ENCODE assay signal across 21 cellular contexts in genomic region chr1:30268923-30269666, GRCh38.
A peak's percentile ranks its signal among the peaks of the same experiment; 100 is the strongest.
DNase-seq lines count a peak whose midpoint lies in the region; ATAC-seq and TF ChIP-seq lines count a peak whose summit lies in the region.
"Had no signal": no experiment of that assay in that cellular context is flagged by ENCODE, and none has a peak within 500 bp of the region (broad histone marks: within the 10 kb centered on the region; RNA-seq: fewer than 3 reads in every experiment).

No MANE protein-coding gene starts in this region.

- CTCF ChIA-PET in activated CD8-positive, alpha-beta T cell treated with anti-CD3 and anti-CD28 coated beads, Interleukin-2, amount 10 ng/mL, durations not matched to agents 7 days and 5 days (lab: Charles Lee) = no interaction called here

- H3K36me3 Mint-ChIP-seq in chondrocyte (ENCODE audit: low read depth) = no peaks in the 10 kb centered on the region
- no peaks in the 10 kb centered on the region for H3K36me3 Mint-ChIP-seq in activated CD8-positive, alpha-beta T cell treated with anti-CD3 and anti-CD28 coated beads, Interleukin-2, amount 10 ng/mL, durations not matched to agents 7 days and 5 days (ENCODE audit: low read depth)

- H3K27me3 Mint-ChIP-seq in chondrocyte (ENCODE audit: low read depth) = peaks cover 26% of the 10 kb centered on the region
- no peaks in the 10 kb centered on the region for H3K27me3 Mint-ChIP-seq in activated CD8-positive, alpha-beta T cell treated with anti-CD3 and anti-CD28 coated beads, Interleukin-2, amount 10 ng/mL, durations not matched to agents 7 days and 5 days (ENCODE audit: low read depth)
- H3K27me3 Mint-ChIP-seq in stimulated activated naive CD8-positive, alpha-beta T cell treated with anti-CD3 and anti-CD28 coated beads, Interleukin-15, amount 100 ng/mL, for 72 hours = peaks cover 32% of the 10 kb centered on the region

- H3K27ac Mint-ChIP-seq in chondrocyte (ENCODE audit: unreplicated experiment) = no peak overlapping the region
- H3K27ac Mint-ChIP-seq in activated CD8-positive, alpha-beta T cell treated with anti-CD3 and anti-CD28 coated beads, Interleukin-2, amount 10 ng/mL, durations not matched to agents 7 days and 5 days = no peak overlapping the region
- H3K27ac Mint-ChIP-seq in stimulated activated naive CD8-positive, alpha-beta T cell treated with anti-CD3 and anti-CD28 coated beads, Interleukin-15, amount 100 ng/mL, for 72 hours = no peak overlapping the region
- H3K27ac Mint-ChIP-seq: GM23338 had no signal

- POLR2A ChIA-PET in activated CD8-positive, alpha-beta T cell treated with anti-CD3 and anti-CD28 coated beads, Interleukin-2, amount 10 ng/mL, durations not matched to agents 7 days and 5 days (lab: Charles Lee) = no interaction called here

- no peaks in the 10 kb centered on the region for H3K36me3 ChIP-seq in heart right ventricle
- no peaks in the 10 kb centered on the region for H3K36me3 ChIP-seq in spleen
- H3K36me3 ChIP-seq: HAP-1 had no signal

- H3K4me3 ChIP-seq in heart right ventricle = no peak overlapping the region
- no peak overlapping the region for H3K4me3 ChIP-seq in spleen
- H3K4me3 ChIP-seq: GM23338, HAP-1 had no signal

- DNase-seq in cardiac septum (ENCODE audit: low spot score) = peak; percentile 12
- no peak for DNase-seq in heart right ventricle
- peak; percentile 26 for DNase-seq in chondrocyte (ENCODE audit: low spot score)
- peak; percentile 28 for DNase-seq in spleen
- no peak for DNase-seq in activated CD8-positive, alpha-beta T cell treated with anti-CD3 and anti-CD28 coated beads, Interleukin-2, amount 10 ng/mL, durations not matched to agents 7 days and 5 days
- DNase-seq in COLO668 (lab: John Stamatoyannopoulos, UW; ENCODE audit: unreplicated experiment) = no peak
- DNase-seq in stimulated activated naive CD8-positive, alpha-beta T cell treated with anti-CD3 and anti-CD28 coated beads, Interleukin-15, amount 100 ng/mL, for 72 hours = no peak
- DNase-seq: DMS153, DND-41, IMR-90, NCI-H1048, NCI-H1417, NCI-H1694, NCI-H2081, NCI-H2227 treated with DMSO at 0.1 percent for 48 hours, NCI-H526 treated with DMSO at 0.1 percent for 48 hours, RPMI8226, SHP77 had no signal

- H3K27ac ChIP-seq in heart right ventricle = no peak overlapping the region
- H3K27ac ChIP-seq in spleen = no peak overlapping the region
- H3K27ac ChIP-seq: KMS-11 had no signal

- TF ChIP-seq POLR2A in spleen (IDR thresholded peaks at IDR 0.05) = no peak

- TF ChIP-seq CTCF in heart right ventricle (IDR thresholded peaks at IDR 0.05) (no peak), chondrocyte (IDR thresholded peaks at IDR 0.05) (no peak), spleen (IDR thresholded peaks at IDR 0.05 in 8 of 11, conservative IDR thresholded peaks at IDR 0.05 in 3 of 11) (no peak)

- H3K9me3 Mint-ChIP-seq in chondrocyte (ENCODE audit: low read depth) = no peaks in the 10 kb centered on the region
- no peaks in the 10 kb centered on the region for H3K9me3 Mint-ChIP-seq in activated CD8-positive, alpha-beta T cell treated with anti-CD3 and anti-CD28 coated beads, Interleukin-2, amount 10 ng/mL, durations not matched to agents 7 days and 5 days (ENCODE audit: insufficient read depth)
- H3K9me3 Mint-ChIP-seq in stimulated activated naive CD8-positive, alpha-beta T cell treated with anti-CD3 and anti-CD28 coated beads, Interleukin-15, amount 100 ng/mL, for 72 hours = no peaks in the 10 kb centered on the region

- intact Hi-C loops in cardiac septum (cut with DNase I) (no loop called here), heart right ventricle (cut with DNase I) (no loop called here), spleen (cut with DNase I; ENCODE audit: low total_unique reads) (no loop called here)

- WGBS in heart right ventricle, 2 donors = 66 to 75% methylated on average over 4 of the region's 4 CpGs
- WGBS in spleen, 5 donors = 59 to 76% (median 69%) methylated on average over 4 of the region's 4 CpGs

- no peaks in the 10 kb centered on the region for H3K9me3 ChIP-seq in heart right ventricle
- H3K9me3 ChIP-seq in spleen = peaks cover 0 to 7% (median 0%) of the 10 kb centered on the region in 8 donors
- H3K9me3 ChIP-seq: HAP-1 had no signal

- H3K4me1 ChIP-seq in heart right ventricle (no peaks in the 10 kb centered on the region), spleen (no peaks in the 10 kb centered on the region)
- H3K4me1 ChIP-seq: HAP-1 had no signal

- no peak overlapping the region for H3K4me3 Mint-ChIP-seq in chondrocyte (ENCODE audit: unreplicated experiment)
- H3K4me3 Mint-ChIP-seq in activated CD8-positive, alpha-beta T cell treated with anti-CD3 and anti-CD28 coated beads, Interleukin-2, amount 10 ng/mL, durations not matched to agents 7 days and 5 days = no peak overlapping the region
- no peak overlapping the region for H3K4me3 Mint-ChIP-seq in stimulated activated naive CD8-positive, alpha-beta T cell treated with anti-CD3 and anti-CD28 coated beads, Interleukin-15, amount 100 ng/mL, for 72 hours
- H3K4me3 Mint-ChIP-seq: GM23338 had no signal

- no peak for ATAC-seq in heart right ventricle
- ATAC-seq in activated CD8-positive, alpha-beta T cell treated with anti-CD3 and anti-CD28 coated beads, Interleukin-2, amount 10 ng/mL, durations not matched to agents 7 days and 5 days = no peak
- no peak for ATAC-seq in stimulated activated naive CD8-positive, alpha-beta T cell treated with anti-CD3 and anti-CD28 coated beads, Interleukin-15, amount 100 ng/mL, for 72 hours
- ATAC-seq: GM23338 had no signal

- H3K27me3 ChIP-seq in heart right ventricle (peaks cover 0 to 42% (median 0%) of the 10 kb centered on the region in 7 donors), spleen (replicated peaks in 1 of 7) (peaks cover 0 to 51% (median 0%) of the 10 kb centered on the region in 7 donors)

- no peaks in the 10 kb centered on the region for H3K4me1 Mint-ChIP-seq in chondrocyte (ENCODE audit: low read depth)
- no peaks in the 10 kb centered on the region for H3K4me1 Mint-ChIP-seq in activated CD8-positive, alpha-beta T cell treated with anti-CD3 and anti-CD28 coated beads, Interleukin-2, amount 10 ng/mL, durations not matched to agents 7 days and 5 days (ENCODE audit: low read depth)
- no peaks in the 10 kb centered on the region for H3K4me1 Mint-ChIP-seq in stimulated activated naive CD8-positive, alpha-beta T cell treated with anti-CD3 and anti-CD28 coated beads, Interleukin-15, amount 100 ng/mL, for 72 hours
- H3K4me1 Mint-ChIP-seq: GM23338 had no signal

Comparison
In these comparisons a context has a peak if more than half of its experiments do, and no peak if none do; other contexts are left out.
1. DNase-seq: peak in cardiac septum (single experiment), chondrocyte (single experiment) and spleen (single experiment); none in heart right ventricle (0 of 2), activated CD8-positive, alpha-beta T cell treated with anti-CD3 and anti-CD28 coated beads, Interleukin-2, amount 10 ng/mL, durations not matched to agents 7 days and 5 days (single experiment), COLO668 (single experiment) and stimulated activated naive CD8-positive, alpha-beta T cell treated with anti-CD3 and anti-CD28 coated beads, Interleukin-15, amount 100 ng/mL, for 72 hours (0 of 2).